ENCODE assay signal across 7 cellular contexts in the genomic region with DNA sequence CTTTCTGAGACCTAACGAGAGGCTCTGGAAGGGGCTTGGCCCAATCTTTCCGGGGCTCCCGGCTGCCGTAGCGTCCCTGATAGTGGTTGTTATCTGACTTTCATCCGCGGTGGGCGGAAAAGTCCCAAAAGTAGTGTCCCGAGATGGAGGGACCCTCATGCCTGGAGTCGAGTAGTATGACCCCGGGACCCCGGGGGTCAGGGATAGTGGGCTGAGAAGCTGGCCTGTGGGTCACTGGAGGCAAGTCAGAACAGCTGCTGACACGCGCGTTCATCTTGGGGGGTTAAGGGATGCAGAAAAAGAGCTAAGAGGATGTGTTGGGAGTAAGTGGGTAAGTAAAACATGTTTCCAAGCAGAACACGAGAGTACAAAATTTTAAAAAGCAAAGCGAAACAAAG.
DNase-seq lines count a peak whose midpoint lies in the region; ATAC-seq, FAIRE-seq and TF ChIP-seq lines count a peak whose summit lies in the region.

No MANE protein-coding gene starts in this region.

- peaks cover 22% of the 10 kb centered on the region for H3K4me1 Mint-ChIP-seq in activated naive CD8-positive, alpha-beta T cell treated with anti-CD3 and anti-CD28 coated beads, Interleukin-2, amount 10 ng/mL, durations not matched to agents 7 days and 5 days

- H3K4me2 ChIP-seq in keratinocyte (ENCODE audit: control insufficient read depth, extremely low read depth, insufficient read depth, low read depth, low read length), result peak overlapping the region; percentile 9

- TF ChIP-seq POLR2A in H54 (IDR thresholded peaks at IDR 0.05; ENCODE audit: low read depth, low read length), result no peak

- no peaks in the 10 kb centered on the region for H3K79me2 ChIP-seq in keratinocyte (ENCODE audit: control insufficient read depth, insufficient read depth, low read length)

- dilution Hi-C loops in keratinocyte (cut with MboI; ENCODE audit: extremely low pct_ligation_motif_present, low sequenced_read_pairs), result no loop called here

- no peak for DNase-seq in activated naive CD8-positive, alpha-beta T cell treated with anti-CD3 and anti-CD28 coated beads, Interleukin-2, amount 10 ng/mL, durations not matched to agents 7 days and 5 days
- DNase-seq in keratinocyte (ENCODE audit: low read depth, low spot score) (no peak), DMS53 (lab: John Stamatoyannopoulos, UW) (no peak), dedifferentiated amniotic fluid mesenchymal stem cell (ENCODE audit: extremely low spot score) (no peak), H54 (ENCODE audit: insufficient read length, low spot score) (no peak)
- DNase-seq in stimulated activated CD8-positive, alpha-beta memory T cell treated with anti-CD3 and anti-CD28 coated beads, Interleukin-4, amount 100 ng/mL, for 48 hours, result peak; percentile 24

- no peak for FAIRE-seq in keratinocyte (lab: Jason Lieb, UNC)
- no peak for FAIRE-seq in H54 (lab: Jason Lieb, UNC)

- H4K20me1 ChIP-seq in keratinocyte (ENCODE audit: control insufficient read depth, extremely low read depth, insufficient read depth, low read length), result no peaks in the 10 kb centered on the region

- H3K27me3 Mint-ChIP-seq in activated naive CD8-positive, alpha-beta T cell treated with anti-CD3 and anti-CD28 coated beads, Interleukin-2, amount 10 ng/mL, durations not matched to agents 7 days and 5 days, result peaks cover 24% of the 10 kb centered on the region

- H3K27me3 ChIP-seq in HUES48 (ENCODE audit: control insufficient read depth, insufficient read depth, low read length), result peaks cover 60% of the 10 kb centered on the region
- H3K27me3 ChIP-seq in keratinocyte (ENCODE audit: control insufficient read depth, extremely low read depth, insufficient read depth, low read length), result peaks cover 59% of the 10 kb centered on the region

- no peak overlapping the region for H2AFZ ChIP-seq in keratinocyte (ENCODE audit: control insufficient read depth, low read length)

- H3K4me1 ChIP-seq in HUES48 (ENCODE audit: control insufficient read depth, insufficient read depth, low read length), result peaks cover 48% of the 10 kb centered on the region
- H3K4me1 ChIP-seq in keratinocyte (ENCODE audit: control insufficient read depth, extremely low read depth, insufficient read depth, low read length), result peaks cover 18% of the 10 kb centered on the region

- H3K9me3 Mint-ChIP-seq in activated naive CD8-positive, alpha-beta T cell treated with anti-CD3 and anti-CD28 coated beads, Interleukin-2, amount 10 ng/mL, durations not matched to agents 7 days and 5 days, result peaks cover 1% of the 10 kb centered on the region

- no peak for ATAC-seq in activated naive CD8-positive, alpha-beta T cell treated with anti-CD3 and anti-CD28 coated beads, Interleukin-2, amount 10 ng/mL, durations not matched to agents 7 days and 5 days (ENCODE audit: low read depth)

- H3K27ac Mint-ChIP-seq in activated naive CD8-positive, alpha-beta T cell treated with anti-CD3 and anti-CD28 coated beads, Interleukin-2, amount 10 ng/mL, durations not matched to agents 7 days and 5 days, result no peak overlapping the region

- H3K4me3 ChIP-seq in HUES48 (ENCODE audit: low read depth, low read length) (peak overlapping the region; percentile 53), keratinocyte (ENCODE audit: control insufficient read depth in 2 of 3, extremely low read depth in 1 of 3, insufficient read depth in 2 of 3, low read depth in 1 of 3, low read length in 3 of 3) (no peak overlapping the region)

- H3K4me3 Mint-ChIP-seq in activated naive CD8-positive, alpha-beta T cell treated with anti-CD3 and anti-CD28 coated beads, Interleukin-2, amount 10 ng/mL, durations not matched to agents 7 days and 5 days, result peak overlapping the region; percentile 67

- H3K36me3 Mint-ChIP-seq in activated naive CD8-positive, alpha-beta T cell treated with anti-CD3 and anti-CD28 coated beads, Interleukin-2, amount 10 ng/mL, durations not matched to agents 7 days and 5 days, result peaks cover 2% of the 10 kb centered on the region

- H3K9me3 ChIP-seq in HUES48 (ENCODE audit: control insufficient read depth, insufficient read depth, low read length) (no peaks in the 10 kb centered on the region), keratinocyte (ENCODE audit: control insufficient read depth, low read depth, low read length) (no peaks in the 10 kb centered on the region)

- H3K9ac ChIP-seq in HUES48 (ENCODE audit: low read depth, low read length), result no peak overlapping the region
- no peak overlapping the region for H3K9ac ChIP-seq in keratinocyte (ENCODE audit: control insufficient read depth, extremely low read depth, insufficient read depth, low read length)

- TF ChIP-seq CTCF in keratinocyte (optimal IDR thresholded peaks at IDR 0.05 in 1 of 3, IDR thresholded peaks at IDR 0.05 in 1 of 3, conservative IDR thresholded peaks at IDR 0.05 in 1 of 3; ENCODE audit: extremely low read depth in 1 of 3, insufficient read depth in 2 of 3, low read length in 3 of 3), result no peak

- no peak overlapping the region for H3K27ac ChIP-seq in HUES48 (ENCODE audit: low read depth, low read length)
- no peak overlapping the region for H3K27ac ChIP-seq in keratinocyte (ENCODE audit: control insufficient read depth, insufficient read depth, low read length)

- H3K9me1 ChIP-seq in keratinocyte (ENCODE audit: control insufficient read depth, extremely low read depth, insufficient read depth, low read length), result no peaks in the 10 kb centered on the region

- POLR2A ChIA-PET in activated naive CD8-positive, alpha-beta T cell treated with anti-CD3 and anti-CD28 coated beads, Interleukin-2, amount 10 ng/mL, durations not matched to agents 7 days and 5 days (lab: Charles Lee), result interaction anchor here (0.6 kb wide), 1 partner anchor 535 kb away, joined by 4 read pairs; no protein-coding TSS in a partner anchor

- H3K36me3 ChIP-seq in HUES48 (ENCODE audit: control insufficient read depth, insufficient read depth, low read length), result no peaks in the 10 kb centered on the region
- no peaks in the 10 kb centered on the region for H3K36me3 ChIP-seq in keratinocyte (ENCODE audit: control insufficient read depth in 2 of 2, extremely low read depth in 1 of 2, insufficient read depth in 2 of 2, low read length in 2 of 2)
